Comparison of ENCODE assay signal across 14 cellular contexts in the genomic region with DNA sequence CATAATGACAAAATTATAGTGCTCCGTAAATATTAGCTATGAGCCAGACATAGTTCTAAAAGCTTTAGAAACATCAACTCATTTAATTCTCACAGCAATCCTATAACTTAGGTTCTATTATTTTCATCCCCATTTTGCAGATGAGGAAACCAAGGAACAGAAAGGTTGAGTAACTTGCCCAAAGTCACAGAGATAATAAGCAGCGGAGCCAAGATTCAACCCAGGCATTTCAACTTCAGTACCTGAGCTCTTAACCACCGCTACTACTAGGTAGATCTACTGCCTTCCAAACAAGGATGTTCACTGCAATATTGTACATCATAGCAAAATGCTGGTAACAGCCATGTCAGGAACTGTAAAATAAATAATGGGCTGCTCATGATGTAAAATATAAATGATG. TPM values are rescaled to one million over a fixed set of nuclear protein-coding genes. Genes with fewer than 3 reads are reported as not detected.
DNase-seq lines count a peak whose midpoint lies in the region; ATAC-seq, FAIRE-seq and TF ChIP-seq lines count a peak whose summit lies in the region.
"Had no signal": no experiment of that assay in that cellular context is flagged by ENCODE, and none has a peak within 500 bp of the region (broad histone marks: within the 10 kb centered on the region; RNA-seq: fewer than 3 reads in every experiment).

No MANE protein-coding gene starts in this region.

- DNase-seq in CD4-positive, alpha-beta memory T cell: no peak
- no peak for DNase-seq in GM18507 (ENCODE audit: extremely low spot score, insufficient read length, low read depth)
- no peak for DNase-seq in psoas muscle
- DNase-seq in G401 (ENCODE audit: low spot score): no peak
- DNase-seq in ovary: no peak
- DNase-seq in pancreas: no peak
- DNase-seq: activated CD4-positive, CD25-positive, alpha-beta regulatory T cell treated with anti-CD3 and anti-CD28 coated beads, Interleukin-2, amount 50 U/mL, for 72 hours; amniotic stem cell; DMS 273 treated with DMSO at 0.1 percent for 48 hours; NCI-H1694 treated with DMSO at 0.1 percent for 48 hours; NCI-H69 had no signal

- CTCF ChIA-PET in CD4-positive, alpha-beta memory T cell (lab: Charles Lee; ENCODE audit: partially characterized antibody): interaction anchor here (0.7 to 2.3 kb wide), 12 partner anchors 9 to 82 kb away, joined by 3 to 11 read pairs (median 3); a partner anchor contains a TSS

- WGBS in psoas muscle, 3 donors: 88 to 93% (median 92%) methylated on average over 3 of the region's 3 CpGs
- 94 to 96% (median 95%) methylated on average over 3 of the region's 3 CpGs for WGBS in ovary, 3 donors
- WGBS in pancreas, 2 donors: 93 to 94% methylated on average over 3 of the region's 3 CpGs

- peaks cover 53% of the 10 kb centered on the region for H3K4me1 ChIP-seq in CD4-positive, alpha-beta memory T cell (ENCODE audit: insufficient read depth, low read length)
- H3K4me1 ChIP-seq in psoas muscle (peaks cover 47% of the 10 kb centered on the region), ovary (ENCODE audit: insufficient read depth) (peaks cover 9% of the 10 kb centered on the region), pancreas (peaks cover 36 to 59% (median 44%) of the 10 kb centered on the region in 3 donors)

- peak overlapping the region; percentile 86 to 98 (median 88) for H3K27ac Mint-ChIP-seq in CD4-positive, alpha-beta memory T cell
- peak overlapping the region; percentile 97 for H3K27ac Mint-ChIP-seq in activated naive CD8-positive, alpha-beta T cell

- H3K36me3 ChIP-seq in CD4-positive, alpha-beta memory T cell (ENCODE audit: insufficient read depth, low read length): no peaks in the 10 kb centered on the region
- H3K36me3 ChIP-seq in psoas muscle (ENCODE audit: insufficient read depth in 1 of 2, low read depth in 1 of 2): no peaks in the 10 kb centered on the region
- H3K36me3 ChIP-seq in ovary: no peaks in the 10 kb centered on the region
- H3K36me3 ChIP-seq in pancreas: no peaks in the 10 kb centered on the region

- peak overlapping the region; percentile 40 to 76 for H3K4me3 ChIP-seq in CD4-positive, alpha-beta memory T cell (ENCODE audit: low read length in 2 of 2)
- H3K4me3 ChIP-seq in psoas muscle (peak overlapping the region; percentile 44), ovary (no peak overlapping the region), pancreas (no peak overlapping the region)

- peaks cover 46 to 67% (median 55%) of the 10 kb centered on the region in 4 donors for H3K4me1 Mint-ChIP-seq in CD4-positive, alpha-beta memory T cell
- peaks cover 80% of the 10 kb centered on the region for H3K4me1 Mint-ChIP-seq in activated naive CD8-positive, alpha-beta T cell (ENCODE audit: low read depth)

- H3K9me3 ChIP-seq in CD4-positive, alpha-beta memory T cell (ENCODE audit: control insufficient read depth in 1 of 2, low read length in 2 of 2): no peaks in the 10 kb centered on the region
- H3K9me3 ChIP-seq in psoas muscle (no peaks in the 10 kb centered on the region), ovary (no peaks in the 10 kb centered on the region), pancreas (no peaks in the 10 kb centered on the region)

- no peak for TF ChIP-seq EP300 in ovary (IDR thresholded peaks at IDR 0.05)

- peak; percentile 38 for FAIRE-seq in GM18507 (lab: Jason Lieb, UNC)
- no peak for FAIRE-seq in pancreas (lab: Jason Lieb, UNC)

- peaks cover 17 to 63% of the 10 kb centered on the region in 2 donors for H3K36me3 Mint-ChIP-seq in CD4-positive, alpha-beta memory T cell
- peaks cover 3% of the 10 kb centered on the region for H3K36me3 Mint-ChIP-seq in activated naive CD8-positive, alpha-beta T cell

- TF ChIP-seq CTCF in psoas muscle (IDR thresholded peaks at IDR 0.05): no peak
- TF ChIP-seq CTCF in ovary (IDR thresholded peaks at IDR 0.05): no peak
- no peak for TF ChIP-seq CTCF in pancreas (IDR thresholded peaks at IDR 0.05)

- POLR2A ChIA-PET in CD4-positive, alpha-beta memory T cell (lab: Charles Lee; ENCODE audit: partially characterized antibody): interaction anchor here (0.8 to 19.9 kb wide), 13 partner anchors 10 to 81 kb away, joined by 3 to 226 read pairs (median 7); a partner anchor contains a TSS

- no peak for TF ChIP-seq POLR2A in ovary (IDR thresholded peaks at IDR 0.05)

- H3K27ac ChIP-seq in CD4-positive, alpha-beta memory T cell (ENCODE audit: low read depth, low read length): peak overlapping the region; percentile 82
- no peak overlapping the region for H3K27ac ChIP-seq in psoas muscle
- no peak overlapping the region for H3K27ac ChIP-seq in ovary
- H3K27ac ChIP-seq in pancreas: peak overlapping the region in 1 of 4 donors; percentile 5

- in situ Hi-C loops in G401 (cut with HindIII; ENCODE audit: low sequenced_read_pairs): no loop called here

- intact Hi-C loops in CD4-positive, alpha-beta memory T cell (cut with micrococcal nuclease): loop anchor here (1.0 to 5.0 kb wide), 2 partner anchors 10 to 37 kb away; no protein-coding TSS in a partner anchor
- intact Hi-C loops in psoas muscle (cut with DNase I): loop anchor here in 1 of 2 donors (10.0 kb wide), 1 partner anchor 246 kb away; no protein-coding TSS in a partner anchor
- intact Hi-C loops in ovary (cut with DNase I): loop anchor here in 1 of 4 donors (10.0 kb wide), 1 partner anchor 76 kb away; no protein-coding TSS in a partner anchor
- intact Hi-C loops in pancreas (cut with DNase I): no loop called here

- ATAC-seq in psoas muscle: no peak
- no peak for ATAC-seq in pancreas
- ATAC-seq: HCT116, left lobe of liver had no signal

- H3K27me3 ChIP-seq in CD4-positive, alpha-beta memory T cell (ENCODE audit: insufficient read depth, low read length): no peaks in the 10 kb centered on the region
- H3K27me3 ChIP-seq in psoas muscle (ENCODE audit: insufficient read depth in 3 of 3, low read length in 2 of 3) (no peaks in the 10 kb centered on the region), ovary (no peaks in the 10 kb centered on the region), pancreas (no peaks in the 10 kb centered on the region)

- H3K4me3 Mint-ChIP-seq in CD4-positive, alpha-beta memory T cell: peak overlapping the region; percentile 83 to 98 (median 93)
- H3K4me3 Mint-ChIP-seq in activated naive CD8-positive, alpha-beta T cell: peak overlapping the region; percentile 97

- no peaks in the 10 kb centered on the region for H3K9me3 Mint-ChIP-seq in CD4-positive, alpha-beta memory T cell
- H3K9me3 Mint-ChIP-seq in activated naive CD8-positive, alpha-beta T cell (ENCODE audit: low read depth): no peaks in the 10 kb centered on the region

- H3K27me3 Mint-ChIP-seq in CD4-positive, alpha-beta memory T cell: no peaks in the 10 kb centered on the region
- H3K27me3 Mint-ChIP-seq in activated naive CD8-positive, alpha-beta T cell: no peaks in the 10 kb centered on the region

RNA-seq across cellular contexts. Expression of a gene that starts 39.9 kb away (rescaled TPM):
- 100 to 1,000 TPM; 188 to 192 TPM for total RNA-seq in CD4-positive, alpha-beta memory T cell
- 100 to 1,000 TPM; 136 to 149 TPM for polyA plus RNA-seq in CD4-positive, alpha-beta memory T cell
- total RNA-seq in psoas muscle (10 to 100 TPM; 20.5 to 25.9 (median 22.6) TPM), ovary (10 to 100 TPM; 41.0 to 53.2 (median 47.7) TPM), pancreas (10 to 100 TPM; 31.6 to 61.6 (median 40.6) TPM)
- polyA plus RNA-seq in psoas muscle (10 to 100 TPM in 2 of 3 donors, 1 to 10 TPM in 1; 7.3 to 28.6 (median 13.0) TPM), ovary (10 to 100 TPM; 28.5 to 49.3 TPM), pancreas (10 to 100 TPM in 1 of 2 donors, 1 to 10 TPM in 1; 9.4 to 18.5 TPM)
- 6.7 and 9.0 TPM in 2 replicates for total RNA-seq in G401 (2014; rRNA removed; shearing (Covaris generic))

Comparison
In these comparisons a context has a peak if more than half of its experiments do, and no peak if none do; other contexts are left out.
1. H3K4me3 ChIP-seq: peak in CD4-positive, alpha-beta memory T cell (2 of 2) and psoas muscle (single experiment); none in ovary (single experiment) and pancreas (0 of 4).